ENCODE assay signal across 21 cellular contexts in genomic region chr14:22803575-22803974, GRCh38. TPM values are rescaled to one million over a fixed set of nuclear protein-coding genes. Genes with fewer than 3 reads are reported as not detected.
DNase-seq lines count a peak whose midpoint lies in the region; ATAC-seq, FAIRE-seq and TF ChIP-seq lines count a peak whose summit lies in the region.
"Had no signal": no experiment of that assay in that cellular context is flagged by ENCODE, and none has a peak within 500 bp of the region (broad histone marks: within the 10 kb centered on the region; RNA-seq: fewer than 3 reads in every experiment).

No MANE protein-coding gene starts in this region.

- no peak for TF ChIP-seq CTCF in GM23338 (conservative IDR thresholded peaks at IDR 0.05; ENCODE audit: low read depth in 2 of 2)

- DNase-seq in activated naive CD4-positive, alpha-beta T cell treated with anti-CD3 and anti-CD28 coated beads, Interleukin-2, amount 10 ng/mL, durations not matched to agents 7 days and 5 days: no peak
- DNase-seq in HTR-8/SVneo (ENCODE audit: insufficient read length, low spot score) (no peak), GM23338 (ENCODE audit: low spot score) (no peak)
- no peak for DNase-seq in naive thymus-derived CD8-positive, alpha-beta T cell
- DNase-seq: activated effector memory CD4-positive, alpha-beta T cell treated with Interleukin-2 at 50 U/mL for 16 hours; aorta; CD4-positive, alpha-beta memory T cell; erythroblast; head of caudate nucleus; NCI-H1048; NCI-H226; OCI-M1; ovary; SK-N-SH had no signal

- H4K20me1 ChIP-seq in GM23338 (replicated peaks; ENCODE audit: insufficient read depth): no peaks in the 10 kb centered on the region

- POLR2A ChIA-PET in naive thymus-derived CD8-positive, alpha-beta T cell (lab: Charles Lee): no interaction called here

- H3F3A ChIP-seq in GM23338 (replicated peaks; ENCODE audit: low read depth): no peaks in the 10 kb centered on the region; the same call in 1 of the 2 replicates

- H3K4me2 ChIP-seq in GM23338: no peak overlapping the region
- H3K4me2 ChIP-seq: SK-N-SH had no signal

- CTCF ChIA-PET in activated naive CD4-positive, alpha-beta T cell treated with anti-CD3 and anti-CD28 coated beads, Interleukin-2, amount 10 ng/mL, durations not matched to agents 7 days and 5 days (lab: Charles Lee): no interaction called here

- no peaks in the 10 kb centered on the region for H3K9me3 Mint-ChIP-seq in stimulated activated memory B cell treated with anti-CD40 and anti-IgM and Interleukin-4, amounts not matched to agents 10 μg/mL and 1 μg/mL and 100 μg/mL, for 72 hours
- no peaks in the 10 kb centered on the region for H3K9me3 Mint-ChIP-seq in activated naive CD4-positive, alpha-beta T cell treated with anti-CD3 and anti-CD28 coated beads, Interleukin-2, amount 10 ng/mL, durations not matched to agents 7 days and 5 days
- no peaks in the 10 kb centered on the region for H3K9me3 Mint-ChIP-seq in GM23338
- no peaks in the 10 kb centered on the region for H3K9me3 Mint-ChIP-seq in naive thymus-derived CD8-positive, alpha-beta T cell
- H3K9me3 Mint-ChIP-seq: CD4-positive, alpha-beta memory T cell; stimulated activated naive CD8-positive, alpha-beta T cell treated with anti-CD3 and anti-CD28 coated beads, Interleukin-15, Interleukin-2, amounts not matched to agents 100 ng/mL and 50 ng/mL, for 24 hours had no signal

- H3K27me3 ChIP-seq in GM23338 (ENCODE audit: insufficient read depth): no peaks in the 10 kb centered on the region
- H3K27me3 ChIP-seq: ovary had no signal

- no peaks in the 10 kb centered on the region for H3K36me3 ChIP-seq in GM23338 (ENCODE audit: insufficient read depth)
- H3K36me3 ChIP-seq: ovary had no signal

- no peak overlapping the region for H3K27ac ChIP-seq in GM23338 (ENCODE audit: low read depth)
- H3K27ac ChIP-seq: coronary artery, ovary had no signal

- peaks cover under 1% of the 10 kb centered on the region; the same call in 1 of the 2 replicates for H3K9me2 ChIP-seq in GM23338 (ENCODE audit: insufficient read depth)
- H3K9me2 ChIP-seq: SK-N-SH had no signal

- no peak overlapping the region for H3K4me3 ChIP-seq in GM23338
- H3K4me3 ChIP-seq: coronary artery, ovary had no signal

- H3K36me3 Mint-ChIP-seq in stimulated activated memory B cell treated with anti-CD40 and anti-IgM and Interleukin-4, amounts not matched to agents 10 μg/mL and 1 μg/mL and 100 μg/mL, for 72 hours: peaks cover 20% of the 10 kb centered on the region
- no peaks in the 10 kb centered on the region for H3K36me3 Mint-ChIP-seq in activated naive CD4-positive, alpha-beta T cell treated with anti-CD3 and anti-CD28 coated beads, Interleukin-2, amount 10 ng/mL, durations not matched to agents 7 days and 5 days
- no peaks in the 10 kb centered on the region for H3K36me3 Mint-ChIP-seq in GM23338 (ENCODE audit: low read depth)
- no peaks in the 10 kb centered on the region for H3K36me3 Mint-ChIP-seq in naive thymus-derived CD8-positive, alpha-beta T cell
- H3K36me3 Mint-ChIP-seq: CD4-positive, alpha-beta memory T cell had no signal

- no peaks in the 10 kb centered on the region for H3K27me3 Mint-ChIP-seq in stimulated activated memory B cell treated with anti-CD40 and anti-IgM and Interleukin-4, amounts not matched to agents 10 μg/mL and 1 μg/mL and 100 μg/mL, for 72 hours
- peaks cover 24% of the 10 kb centered on the region for H3K27me3 Mint-ChIP-seq in activated naive CD4-positive, alpha-beta T cell treated with anti-CD3 and anti-CD28 coated beads, Interleukin-2, amount 10 ng/mL, durations not matched to agents 7 days and 5 days
- H3K27me3 Mint-ChIP-seq in GM23338 (ENCODE audit: insufficient read depth, low read depth, poor library complexity): peaks cover 4% of the 10 kb centered on the region
- H3K27me3 Mint-ChIP-seq in naive thymus-derived CD8-positive, alpha-beta T cell: peaks cover 13 to 33% (median 18%) of the 10 kb centered on the region in 5 donors

- H2AFZ ChIP-seq in GM23338: no peak overlapping the region

- peaks cover 6% of the 10 kb centered on the region for H3K4me1 ChIP-seq in GM23338 (ENCODE audit: insufficient read depth)

- no peaks in the 10 kb centered on the region for H3K79me2 ChIP-seq in GM23338 (replicated peaks; ENCODE audit: insufficient read depth)

- FAIRE-seq in HTR-8/SVneo (lab: Jason Lieb, UNC): no peak
- FAIRE-seq: keratinocyte had no signal

- ATAC-seq in GM18909 (IDR thresholded peaks at IDR 0.05; ENCODE audit: poor library complexity, unreplicated experiment) (peak; percentile 53), GM21619 (IDR thresholded peaks at IDR 0.05; ENCODE audit: unreplicated experiment) (peak; percentile 33), HG03175 (IDR thresholded peaks at IDR 0.05; ENCODE audit: unreplicated experiment) (peak; percentile 37), GM23338 (no peak)
- ATAC-seq in stimulated activated memory B cell treated with anti-CD40 and anti-IgM and Interleukin-4, amounts not matched to agents 10 μg/mL and 1 μg/mL and 100 μg/mL, for 72 hours: peak; percentile 77
- no peak for ATAC-seq in naive thymus-derived CD8-positive, alpha-beta T cell

- peak overlapping the region; percentile 53 for H3K4me3 Mint-ChIP-seq in stimulated activated memory B cell treated with anti-CD40 and anti-IgM and Interleukin-4, amounts not matched to agents 10 μg/mL and 1 μg/mL and 100 μg/mL, for 72 hours
- H3K4me3 Mint-ChIP-seq in activated naive CD4-positive, alpha-beta T cell treated with anti-CD3 and anti-CD28 coated beads, Interleukin-2, amount 10 ng/mL, durations not matched to agents 7 days and 5 days: no peak overlapping the region
- no peak overlapping the region for H3K4me3 Mint-ChIP-seq in GM23338
- peak overlapping the region in 1 of 10 donors; percentile 2 for H3K4me3 Mint-ChIP-seq in naive thymus-derived CD8-positive, alpha-beta T cell
- H3K4me3 Mint-ChIP-seq: CD4-positive, alpha-beta memory T cell; stimulated activated naive CD8-positive, alpha-beta T cell treated with anti-CD3 and anti-CD28 coated beads, Interleukin-15, Interleukin-2, amounts not matched to agents 100 ng/mL and 50 ng/mL, for 24 hours had no signal

- peak overlapping the region; percentile 79 for H3K27ac Mint-ChIP-seq in stimulated activated memory B cell treated with anti-CD40 and anti-IgM and Interleukin-4, amounts not matched to agents 10 μg/mL and 1 μg/mL and 100 μg/mL, for 72 hours
- no peak overlapping the region for H3K27ac Mint-ChIP-seq in activated naive CD4-positive, alpha-beta T cell treated with anti-CD3 and anti-CD28 coated beads, Interleukin-2, amount 10 ng/mL, durations not matched to agents 7 days and 5 days
- H3K27ac Mint-ChIP-seq in GM23338: no peak overlapping the region
- peak overlapping the region in 1 of 10 donors; percentile 44 for H3K27ac Mint-ChIP-seq in naive thymus-derived CD8-positive, alpha-beta T cell
- H3K27ac Mint-ChIP-seq: CD4-positive, alpha-beta memory T cell; stimulated activated naive CD8-positive, alpha-beta T cell treated with anti-CD3 and anti-CD28 coated beads, Interleukin-15, Interleukin-2, amounts not matched to agents 100 ng/mL and 50 ng/mL, for 24 hours had no signal

- H3K4me1 Mint-ChIP-seq in stimulated activated memory B cell treated with anti-CD40 and anti-IgM and Interleukin-4, amounts not matched to agents 10 μg/mL and 1 μg/mL and 100 μg/mL, for 72 hours: peaks cover 81% of the 10 kb centered on the region
- H3K4me1 Mint-ChIP-seq in activated naive CD4-positive, alpha-beta T cell treated with anti-CD3 and anti-CD28 coated beads, Interleukin-2, amount 10 ng/mL, durations not matched to agents 7 days and 5 days: no peaks in the 10 kb centered on the region
- H3K4me1 Mint-ChIP-seq in GM23338: peaks cover 6% of the 10 kb centered on the region
- H3K4me1 Mint-ChIP-seq in naive thymus-derived CD8-positive, alpha-beta T cell: peaks cover 0 to 46% (median under 1%) of the 10 kb centered on the region in 4 donors
- H3K4me1 Mint-ChIP-seq: CD4-positive, alpha-beta memory T cell had no signal

TF ChIP-seq in GM23338, 12 proteins besides CTCF, POLR2A, EP300 and RAD21 (continues in another document):
- TF ChIP-seq ZNF331 (CRISPR knock-in tag; IDR thresholded peaks at IDR 0.05; ENCODE audit: low read depth): no peak

RNA-seq across cellular contexts. Expression of gene SLC7A7, which starts 11.7 kb away (rescaled TPM):
- total RNA-seq in GM23338 (2014; rRNA removed; shearing (Covaris generic)): 3.6 and 6.1 TPM in 2 replicates
- 2.7 and 4.1 TPM in 2 replicates for polyA plus RNA-seq in GM23338 (2016; fragmentation: Nextera tagmentation; extraction: Ambion mirVana)
- total RNA-seq in naive thymus-derived CD8-positive, alpha-beta T cell: 1 to 10 TPM; 2.6 to 3.5 TPM
- polyA plus RNA-seq in naive thymus-derived CD8-positive, alpha-beta T cell: under 1 TPM; 0.13 to 0.46 (median 0.26) TPM

RNA-seq across cellular contexts. Expression of gene MRPL52, which starts 26.1 kb away (rescaled TPM):
- total RNA-seq in GM23338 (2014; rRNA removed; shearing (Covaris generic)): 131 and 138 TPM in 2 replicates
- polyA plus RNA-seq in GM23338 (2016; fragmentation: Nextera tagmentation; extraction: Ambion mirVana): 617 and 691 TPM in 2 replicates
- 10 to 100 TPM; 69.9 to 75.3 TPM for total RNA-seq in naive thymus-derived CD8-positive, alpha-beta T cell
- 100 to 1,000 TPM; 120 to 155 (median 148) TPM for polyA plus RNA-seq in naive thymus-derived CD8-positive, alpha-beta T cell

RNA-seq across cellular contexts. Expression of gene MMP14, which starts 32.8 kb away (rescaled TPM):
- 48.9 and 56.4 TPM in 2 replicates for total RNA-seq in GM23338 (2014; rRNA removed; shearing (Covaris generic))
- polyA plus RNA-seq in GM23338 (2016; fragmentation: Nextera tagmentation; extraction: Ambion mirVana): 6.5 and 7.0 TPM in 2 replicates
- total RNA-seq in naive thymus-derived CD8-positive, alpha-beta T cell: 1 to 10 TPM; 2.5 to 3.3 TPM
- not detected for polyA plus RNA-seq in naive thymus-derived CD8-positive, alpha-beta T cell
- polyA plus RNA-seq: CD4-positive, alpha-beta memory T cell had no signal

RNA-seq across cellular contexts. Expression of gene OXA1L, which starts 37.1 kb away (rescaled TPM):
- total RNA-seq in GM23338 (2014; rRNA removed; shearing (Covaris generic)): 89.9 and 91.7 TPM in 2 replicates
- 57.6 and 61.7 TPM in 2 replicates for polyA plus RNA-seq in GM23338 (2016; fragmentation: Nextera tagmentation; extraction: Ambion mirVana)
- 100 to 1,000 TPM; 159 to 166 TPM for total RNA-seq in naive thymus-derived CD8-positive, alpha-beta T cell
- polyA plus RNA-seq in naive thymus-derived CD8-positive, alpha-beta T cell: 10 to 100 TPM; 56.3 to 67.4 (median 57.1) TPM

Comparison
In these comparisons a context has a peak if more than half of its experiments do, and no peak if none do; other contexts are left out.
1. ATAC-seq: peak in GM18909 (single experiment), GM21619 (single experiment), HG03175 (single experiment) and stimulated activated memory B cell treated with anti-CD40 and anti-IgM and Interleukin-4, amounts not matched to agents 10 μg/mL and 1 μg/mL and 100 μg/mL, for 72 hours (single experiment); none in GM23338 (single experiment) and naive thymus-derived CD8-positive, alpha-beta T cell (0 of 2).
2. RNA of gene MMP14, which starts 32.8 kb away (total RNA-seq): 48.9 to 56.4 TPM in GM23338; 2.5 to 3.3 TPM in naive thymus-derived CD8-positive, alpha-beta T cell; every median in the first group is over 10 times any median in the second.